ENCODE assay signal across 8 cellular contexts in the genomic region with DNA sequence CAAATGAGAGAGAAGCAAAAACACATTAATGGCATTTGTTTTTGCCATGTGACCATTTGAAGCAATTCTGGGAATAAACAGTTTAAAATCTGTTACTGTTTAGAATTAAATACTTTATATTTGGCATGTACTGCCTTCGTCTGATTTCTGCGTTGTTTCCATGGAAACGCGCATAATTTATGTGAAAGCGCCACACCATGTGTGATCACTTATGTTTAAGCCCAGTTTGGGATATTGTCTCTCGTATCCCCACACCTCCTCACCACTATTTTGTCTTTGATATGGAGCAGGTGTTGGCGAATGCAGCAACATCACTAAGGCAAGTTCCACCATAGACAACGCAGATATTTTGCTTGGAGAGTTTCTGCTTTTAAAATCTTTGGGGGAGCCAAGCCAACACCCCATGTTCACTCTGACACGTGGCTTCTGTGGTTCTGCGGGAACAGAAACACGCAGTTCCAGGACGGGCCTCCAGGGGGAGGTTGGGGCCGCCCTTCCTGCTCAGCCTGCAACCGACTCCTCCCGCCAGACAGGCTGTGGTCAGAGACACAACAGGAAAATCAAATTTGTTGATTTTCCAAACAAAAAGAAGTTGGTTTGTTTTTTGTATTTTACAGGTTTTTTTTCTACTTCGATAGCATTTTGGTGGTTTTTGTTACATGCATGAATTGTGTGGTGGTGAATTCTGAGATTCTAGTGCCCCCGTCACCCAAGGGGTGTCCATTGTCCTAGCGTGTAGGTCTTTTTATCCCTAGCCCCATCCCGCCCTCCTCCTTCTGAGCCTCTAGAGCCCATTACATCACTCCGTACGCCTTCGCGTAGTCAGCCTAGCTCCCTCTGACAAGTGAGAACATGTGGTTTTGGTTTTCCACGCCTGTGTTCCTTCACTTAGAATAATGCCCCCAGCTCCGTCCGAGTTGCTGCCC.
DNase-seq lines count a peak whose midpoint lies in the region; ATAC-seq and TF ChIP-seq lines count a peak whose summit lies in the region.

No MANE protein-coding gene starts in this region.

- H3K4me2 ChIP-seq in KMS-11 = no peak overlapping the region

- no peaks in the 10 kb centered on the region for H3K4me1 ChIP-seq in KMS-11 (ENCODE audit: low read depth, poor library complexity, severe bottlenecking)

- H4K20me1 ChIP-seq in KMS-11 (ENCODE audit: insufficient read depth) = no peaks in the 10 kb centered on the region

- H3K27me3 ChIP-seq in KMS-11 (ENCODE audit: insufficient read depth, low read depth) (no peaks in the 10 kb centered on the region; the same call in 1 of the 2 replicates), dorsolateral prefrontal cortex (no peaks in the 10 kb centered on the region)

- no peak for ATAC-seq in GM21526 (IDR thresholded peaks at IDR 0.05; ENCODE audit: low FRiP score, unreplicated experiment)

- TF ChIP-seq CTCF in KMS-11 (conservative IDR thresholded peaks at IDR 0.05; ENCODE audit: low read depth, low read length) (peak; percentile 48; the same call in 1 of the 2 replicates), dorsolateral prefrontal cortex (IDR thresholded peaks at IDR 0.05 in 54 of 56, conservative IDR thresholded peaks at IDR 0.05 in 2 of 56; ENCODE audit: low read depth in 1 of 56, partially characterized antibody in 56 of 56) (peak; percentile 69 to 99 (median 94))

- H3K36me3 ChIP-seq in KMS-11 (ENCODE audit: insufficient read depth) = no peaks in the 10 kb centered on the region

- H3K79me2 ChIP-seq in KMS-11 (ENCODE audit: insufficient read depth, low read depth) = no peaks in the 10 kb centered on the region

- intact Hi-C loops in dorsolateral prefrontal cortex (cut with DNase I) = loop anchor here (2.0 to 5.0 kb wide), 3 partner anchors 102 to 502 kb away; a partner anchor contains a TSS

- no peak overlapping the region for H3K27ac ChIP-seq in KMS-11
- H3K27ac ChIP-seq in dorsolateral prefrontal cortex = peak overlapping the region in 40 of 59 donors; percentile 0 to 75 (median 52)

- H2AFZ ChIP-seq in KMS-11 (ENCODE audit: low read depth) = no peak overlapping the region

- no peak overlapping the region for H3K9ac ChIP-seq in KMS-11

- H3K4me3 ChIP-seq in KMS-11 (IDR thresholded peaks at IDR 0.05; ENCODE audit: insufficient read depth, low read depth, low read length) (no peak overlapping the region), dorsolateral prefrontal cortex (peak overlapping the region in 23 of 59 donors; percentile 1 to 43 (median 13))

- peak; percentile 63 for DNase-seq in DMS 273 (lab: John Stamatoyannopoulos, UW; ENCODE audit: unreplicated experiment)
- no peak for DNase-seq in DMS 273 treated with DMSO at 0.1 percent for 48 hours (lab: John Stamatoyannopoulos, UW)
- DNase-seq in activated CD4-positive, alpha-beta T cell treated with anti-CD3 and anti-CD28 coated beads, Interleukin-2, amount 50 U/mL, for 1 hour = peak; percentile 56
- DNase-seq in dorsolateral prefrontal cortex = peak; percentile 81 to 89 (median 86)
- DNase-seq in medulla oblongata (ENCODE audit: extremely low spot score) = peak; percentile 88
- DNase-seq in stimulated activated CD8-positive, alpha-beta memory T cell treated with anti-CD3 and anti-CD28 coated beads, Interleukin-15, amount 100 ng/mL, for 24 hours (ENCODE audit: low read depth) = peak; percentile 40
